Comparison of ENCODE assay signal across 24 cellular contexts in the genomic region with DNA sequence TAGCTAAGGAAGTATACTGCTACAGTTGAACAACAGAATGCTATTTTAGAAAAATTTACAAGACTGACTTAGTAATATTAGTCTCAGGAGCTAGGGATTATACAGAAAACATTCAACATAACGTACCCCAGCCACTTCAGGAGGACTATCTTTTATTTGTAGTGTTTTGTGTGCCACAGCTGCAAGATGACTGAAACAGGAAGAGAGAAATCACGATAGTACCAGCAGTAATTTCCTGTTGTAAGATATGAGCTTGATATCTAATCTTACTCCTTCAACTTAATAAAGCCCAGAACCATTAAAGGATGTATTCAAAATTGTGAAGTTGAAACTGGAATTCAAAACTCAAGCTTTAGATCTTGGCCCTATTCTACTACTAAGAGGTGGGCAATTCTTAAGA. TPM values are rescaled to one million over a fixed set of nuclear protein-coding genes. Genes with fewer than 3 reads are reported as not detected.
DNase-seq lines count a peak whose midpoint lies in the region; ATAC-seq and TF ChIP-seq lines count a peak whose summit lies in the region.
"Had no signal": no experiment of that assay in that cellular context is flagged by ENCODE, and none has a peak within 500 bp of the region (broad histone marks: within the 10 kb centered on the region; RNA-seq: fewer than 3 reads in every experiment).

No MANE protein-coding gene starts in this region.

- no peaks in the 10 kb centered on the region for H3K9me3 Mint-ChIP-seq in activated T-cell treated with anti-CD3 and anti-CD28 coated beads, Interleukin-2, amount 50 U/mL, for 24 hours
- no peaks in the 10 kb centered on the region for H3K9me3 Mint-ChIP-seq in activated T-cell treated with anti-CD3 and anti-CD28 coated beads, Interleukin-2, amount 50 U/mL, for 4 hours
- no peaks in the 10 kb centered on the region for H3K9me3 Mint-ChIP-seq in activated CD4-positive, alpha-beta memory T cell treated with anti-CD3 and anti-CD28 coated beads for 36 hours
- H3K9me3 Mint-ChIP-seq: nephron, WTC11 had no signal

- peak overlapping the region; percentile 71 for H3K27ac Mint-ChIP-seq in activated T-cell treated with anti-CD3 and anti-CD28 coated beads, Interleukin-2, amount 50 U/mL, for 24 hours
- peak overlapping the region; percentile 56 for H3K27ac Mint-ChIP-seq in activated CD4-positive, alpha-beta memory T cell treated with anti-CD3 and anti-CD28 coated beads for 36 hours
- H3K27ac Mint-ChIP-seq: B cell, nephron, WTC11 had no signal

- intact Hi-C loops in activated CD4-positive, alpha-beta memory T cell treated with anti-CD3 and anti-CD28 coated beads for 36 hours (cut with micrococcal nuclease) = no loop called here

- H3K4me1 Mint-ChIP-seq in activated T-cell treated with anti-CD3 and anti-CD28 coated beads, Interleukin-2, amount 50 U/mL, for 24 hours (ENCODE audit: low read depth) = peaks cover 12% of the 10 kb centered on the region
- H3K4me1 Mint-ChIP-seq in activated T-cell treated with anti-CD3 and anti-CD28 coated beads, Interleukin-2, amount 50 U/mL, for 4 hours (ENCODE audit: low read depth) = peaks cover 13% of the 10 kb centered on the region
- peaks cover 8% of the 10 kb centered on the region for H3K4me1 Mint-ChIP-seq in activated CD4-positive, alpha-beta memory T cell treated with anti-CD3 and anti-CD28 coated beads for 36 hours (ENCODE audit: low read depth)
- H3K4me1 Mint-ChIP-seq: B cell, nephron, WTC11 had no signal

- H3K36me3 Mint-ChIP-seq in activated T-cell treated with anti-CD3 and anti-CD28 coated beads, Interleukin-2, amount 50 U/mL, for 24 hours (ENCODE audit: low read depth) = peaks cover 91% of the 10 kb centered on the region
- peaks cover 35% of the 10 kb centered on the region for H3K36me3 Mint-ChIP-seq in activated T-cell treated with anti-CD3 and anti-CD28 coated beads, Interleukin-2, amount 50 U/mL, for 4 hours (ENCODE audit: insufficient read depth)
- peaks cover 40% of the 10 kb centered on the region for H3K36me3 Mint-ChIP-seq in activated CD4-positive, alpha-beta memory T cell treated with anti-CD3 and anti-CD28 coated beads for 36 hours

- no peak overlapping the region for H3K4me3 Mint-ChIP-seq in activated T-cell treated with anti-CD3 and anti-CD28 coated beads, Interleukin-2, amount 50 U/mL, for 24 hours
- H3K4me3 Mint-ChIP-seq in activated T-cell treated with anti-CD3 and anti-CD28 coated beads, Interleukin-2, amount 50 U/mL, for 4 hours = no peak overlapping the region
- H3K4me3 Mint-ChIP-seq in activated CD4-positive, alpha-beta memory T cell treated with anti-CD3 and anti-CD28 coated beads for 36 hours = no peak overlapping the region
- H3K4me3 Mint-ChIP-seq: B cell, nephron, WTC11 had no signal

- POLR2A ChIA-PET in activated CD4-positive, alpha-beta memory T cell treated with anti-CD3 and anti-CD28 coated beads for 36 hours (lab: Charles Lee) = interaction anchor here (0.5 kb wide), 1 partner anchor 125 kb away, joined by 4 read pairs; no protein-coding TSS in a partner anchor

- no peak overlapping the region for H3K4me3 ChIP-seq in Jurkat, Clone E6-1 (ENCODE audit: low read length)
- H3K4me3 ChIP-seq: body of pancreas had no signal

- DNase-seq in activated T-cell treated with anti-CD3 and anti-CD28 coated beads, Interleukin-2, amount 50 U/mL, for 24 hours = no peak
- no peak for DNase-seq in activated T-cell treated with anti-CD3 and anti-CD28 coated beads, Interleukin-2, amount 50 U/mL, for 4 hours
- peak; percentile 12 for DNase-seq in Jurkat, Clone E6-1 (ENCODE audit: low read depth, low spot score)
- DNase-seq in activated CD4-positive, alpha-beta memory T cell treated with anti-CD3 and anti-CD28 coated beads for 36 hours = no peak
- DNase-seq in iris pigment epithelial cell (ENCODE audit: low read depth) = peak; percentile 3
- DNase-seq in midbrain (lab: John Stamatoyannopoulos, UW) = no peak
- DNase-seq in MV-4-11 (lab: John Stamatoyannopoulos, UW) = no peak
- DNase-seq: activated CD4-positive, alpha-beta T cell treated with anti-CD3 and anti-CD28 coated beads, Interleukin-2, amount 50 U/mL, for 48 hours; activated T-cell treated with anti-CD3 and anti-CD28 coated beads, Interleukin-2, amount 50 U/mL, for 48 hours; body of pancreas; DMS79 treated with DMSO at 0.1 percent for 48 hours; head of caudate nucleus; mesenchymal stem cell; NCI-H1694; NCI-H2171; NCI-H510A treated with DMSO at 0.1 percent for 48 hours; retina; small intestine; stimulated activated CD4-positive, alpha-beta T cell treated with anti-CD3 and anti-CD28 coated beads, Interleukin-2, amount 100 ng/mL, for 24 hours had no signal

- CTCF ChIA-PET in activated CD4-positive, alpha-beta memory T cell treated with anti-CD3 and anti-CD28 coated beads for 36 hours (lab: Charles Lee) = interaction anchor here (0.7 kb wide), 1 partner anchor 85 kb away, joined by 4 read pairs; no protein-coding TSS in a partner anchor

- no peaks in the 10 kb centered on the region for H3K27me3 Mint-ChIP-seq in activated T-cell treated with anti-CD3 and anti-CD28 coated beads, Interleukin-2, amount 50 U/mL, for 24 hours
- no peaks in the 10 kb centered on the region for H3K27me3 Mint-ChIP-seq in activated T-cell treated with anti-CD3 and anti-CD28 coated beads, Interleukin-2, amount 50 U/mL, for 4 hours (ENCODE audit: low read depth)
- no peaks in the 10 kb centered on the region for H3K27me3 Mint-ChIP-seq in activated CD4-positive, alpha-beta memory T cell treated with anti-CD3 and anti-CD28 coated beads for 36 hours
- H3K27me3 Mint-ChIP-seq: B cell had no signal

- no peak for ATAC-seq in activated T-cell treated with anti-CD3 and anti-CD28 coated beads, Interleukin-2, amount 50 U/mL, for 4 hours
- ATAC-seq in SK-N-SH treated with all-trans-retinoic acid at 6 μM for 48 hours = no peak
- ATAC-seq: body of pancreas, Panc1, WTC11 had no signal

TF ChIP-seq in SK-N-SH treated with all-trans-retinoic acid at 6 μM for 48 hours, 23 proteins besides CTCF, POLR2A, EP300 and RAD21 (continues in another document):
- TF ChIP-seq CSDC2 (CRISPR knock-in tag; IDR thresholded peaks at IDR 0.05) (no peak), TCF4 (CRISPR knock-in tag; IDR thresholded peaks at IDR 0.05; ENCODE audit: borderline replicate concordance) (no peak), ZFP3 (CRISPR knock-in tag; IDR thresholded peaks at IDR 0.05) (no peak), TOX (CRISPR knock-in tag; IDR thresholded peaks at IDR 0.05; ENCODE audit: borderline replicate concordance) (no peak), PPARA (CRISPR knock-in tag; IDR thresholded peaks at IDR 0.05; ENCODE audit: borderline replicate concordance) (no peak), ISL1 (CRISPR knock-in tag; IDR thresholded peaks at IDR 0.05) (no peak), ZNF565 (CRISPR knock-in tag; conservative IDR thresholded peaks at IDR 0.05; ENCODE audit: low read depth) (no peak), ZC3H10 (CRISPR knock-in tag; IDR thresholded peaks at IDR 0.05) (no peak), SNAI2 (CRISPR knock-in tag; IDR thresholded peaks at IDR 0.05) (no peak), RARB (CRISPR knock-in tag; IDR thresholded peaks at IDR 0.05) (no peak)
- TF ChIP-seq, protein P1, sequence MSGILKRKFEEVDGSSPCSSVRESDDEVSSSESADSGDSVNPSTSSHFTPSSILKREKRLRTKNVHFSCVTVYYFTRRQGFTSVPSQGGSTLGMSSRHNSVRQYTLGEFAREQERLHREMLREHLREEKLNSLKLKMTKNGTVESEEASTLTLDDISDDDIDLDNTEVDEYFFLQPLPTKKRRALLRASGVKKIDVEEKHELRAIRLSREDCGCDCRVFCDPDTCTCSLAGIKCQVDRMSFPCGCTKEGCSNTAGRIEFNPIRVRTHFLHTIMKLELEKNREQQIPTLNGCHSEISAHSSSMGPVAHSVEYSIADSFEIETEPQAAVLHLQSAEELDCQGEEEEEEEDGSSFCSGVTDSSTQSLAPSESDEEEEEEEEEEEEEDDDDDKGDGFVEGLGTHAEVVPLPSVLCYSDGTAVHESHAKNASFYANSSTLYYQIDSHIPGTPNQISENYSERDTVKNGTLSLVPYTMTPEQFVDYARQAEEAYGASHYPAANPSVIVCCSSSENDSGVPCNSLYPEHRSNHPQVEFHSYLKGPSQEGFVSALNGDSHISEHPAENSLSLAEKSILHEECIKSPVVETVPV (CRISPR knock-in tag; IDR thresholded peaks at IDR 0.05) = no peak
- TF ChIP-seq, protein P2, sequence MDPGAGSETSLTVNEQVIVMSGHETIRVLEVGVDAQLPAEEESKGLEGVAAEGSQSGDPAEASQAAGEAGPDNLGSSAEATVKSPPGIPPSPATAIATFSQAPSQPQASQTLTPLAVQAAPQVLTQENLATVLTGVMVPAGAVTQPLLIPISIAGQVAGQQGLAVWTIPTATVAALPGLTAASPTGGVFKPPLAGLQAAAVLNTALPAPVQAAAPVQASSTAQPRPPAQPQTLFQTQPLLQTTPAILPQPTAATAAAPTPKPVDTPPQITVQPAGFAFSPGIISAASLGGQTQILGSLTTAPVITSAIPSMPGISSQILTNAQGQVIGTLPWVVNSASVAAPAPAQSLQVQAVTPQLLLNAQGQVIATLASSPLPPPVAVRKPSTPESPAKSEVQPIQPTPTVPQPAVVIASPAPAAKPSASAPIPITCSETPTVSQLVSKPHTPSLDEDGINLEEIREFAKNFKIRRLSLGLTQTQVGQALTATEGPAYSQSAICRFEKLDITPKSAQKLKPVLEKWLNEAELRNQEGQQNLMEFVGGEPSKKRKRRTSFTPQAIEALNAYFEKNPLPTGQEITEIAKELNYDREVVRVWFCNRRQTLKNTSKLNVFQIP (CRISPR knock-in tag; IDR thresholded peaks at IDR 0.05; ENCODE audit: borderline replicate concordance, low read depth) = no peak
- TF ChIP-seq, protein P3, sequence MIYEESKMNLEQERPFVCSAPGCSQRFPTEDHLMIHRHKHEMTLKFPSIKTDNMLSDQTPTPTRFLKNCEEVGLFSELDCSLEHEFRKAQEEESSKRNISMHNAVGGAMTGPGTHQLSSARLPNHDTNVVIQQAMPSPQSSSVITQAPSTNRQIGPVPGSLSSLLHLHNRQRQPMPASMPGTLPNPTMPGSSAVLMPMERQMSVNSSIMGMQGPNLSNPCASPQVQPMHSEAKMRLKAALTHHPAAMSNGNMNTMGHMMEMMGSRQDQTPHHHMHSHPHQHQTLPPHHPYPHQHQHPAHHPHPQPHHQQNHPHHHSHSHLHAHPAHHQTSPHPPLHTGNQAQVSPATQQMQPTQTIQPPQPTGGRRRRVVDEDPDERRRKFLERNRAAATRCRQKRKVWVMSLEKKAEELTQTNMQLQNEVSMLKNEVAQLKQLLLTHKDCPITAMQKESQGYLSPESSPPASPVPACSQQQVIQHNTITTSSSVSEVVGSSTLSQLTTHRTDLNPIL (CRISPR knock-in tag; IDR thresholded peaks at IDR 0.05; ENCODE audit: low read depth) = no peak

RNA-seq across cellular contexts. Expression of gene SLC35A1, which starts 42.1 kb away (rescaled TPM):
- 1 to 10 TPM; 7.1 to 8.9 (median 8.5) TPM for total RNA-seq in activated T-cell treated with anti-CD3 and anti-CD28 coated beads, Interleukin-2, amount 50 U/mL, for 4 hours
- 20.6 TPM for polyA plus RNA-seq in Jurkat, Clone E6-1 (2012; ENCODE audit: insufficient read depth, insufficient read length)
- total RNA-seq in activated CD4-positive, alpha-beta memory T cell treated with anti-CD3 and anti-CD28 coated beads for 36 hours = 1 to 10 TPM; 7.8 to 9.5 TPM

Comparison
In these comparisons a context has a peak if more than half of its experiments do, and no peak if none do; other contexts are left out.
1. DNase-seq: peak in Jurkat, Clone E6-1 (single experiment) and iris pigment epithelial cell (single experiment); none in activated T-cell treated with anti-CD3 and anti-CD28 coated beads, Interleukin-2, amount 50 U/mL, for 24 hours (single experiment), activated T-cell treated with anti-CD3 and anti-CD28 coated beads, Interleukin-2, amount 50 U/mL, for 4 hours (single experiment), activated CD4-positive, alpha-beta memory T cell treated with anti-CD3 and anti-CD28 coated beads for 36 hours (single experiment), midbrain (single experiment) and MV-4-11 (single experiment).